ENCODE assay signal across 2 cellular contexts in genomic region chr14:62125793-62126192, GRCh38.
TF ChIP-seq lines count a peak whose summit lies in the region.

No MANE protein-coding gene starts in this region.

TF ChIP-seq in GM23338, 12 proteins besides CTCF, POLR2A, EP300 and RAD21 (continued from another document):
- TF ChIP-seq, protein P1, sequence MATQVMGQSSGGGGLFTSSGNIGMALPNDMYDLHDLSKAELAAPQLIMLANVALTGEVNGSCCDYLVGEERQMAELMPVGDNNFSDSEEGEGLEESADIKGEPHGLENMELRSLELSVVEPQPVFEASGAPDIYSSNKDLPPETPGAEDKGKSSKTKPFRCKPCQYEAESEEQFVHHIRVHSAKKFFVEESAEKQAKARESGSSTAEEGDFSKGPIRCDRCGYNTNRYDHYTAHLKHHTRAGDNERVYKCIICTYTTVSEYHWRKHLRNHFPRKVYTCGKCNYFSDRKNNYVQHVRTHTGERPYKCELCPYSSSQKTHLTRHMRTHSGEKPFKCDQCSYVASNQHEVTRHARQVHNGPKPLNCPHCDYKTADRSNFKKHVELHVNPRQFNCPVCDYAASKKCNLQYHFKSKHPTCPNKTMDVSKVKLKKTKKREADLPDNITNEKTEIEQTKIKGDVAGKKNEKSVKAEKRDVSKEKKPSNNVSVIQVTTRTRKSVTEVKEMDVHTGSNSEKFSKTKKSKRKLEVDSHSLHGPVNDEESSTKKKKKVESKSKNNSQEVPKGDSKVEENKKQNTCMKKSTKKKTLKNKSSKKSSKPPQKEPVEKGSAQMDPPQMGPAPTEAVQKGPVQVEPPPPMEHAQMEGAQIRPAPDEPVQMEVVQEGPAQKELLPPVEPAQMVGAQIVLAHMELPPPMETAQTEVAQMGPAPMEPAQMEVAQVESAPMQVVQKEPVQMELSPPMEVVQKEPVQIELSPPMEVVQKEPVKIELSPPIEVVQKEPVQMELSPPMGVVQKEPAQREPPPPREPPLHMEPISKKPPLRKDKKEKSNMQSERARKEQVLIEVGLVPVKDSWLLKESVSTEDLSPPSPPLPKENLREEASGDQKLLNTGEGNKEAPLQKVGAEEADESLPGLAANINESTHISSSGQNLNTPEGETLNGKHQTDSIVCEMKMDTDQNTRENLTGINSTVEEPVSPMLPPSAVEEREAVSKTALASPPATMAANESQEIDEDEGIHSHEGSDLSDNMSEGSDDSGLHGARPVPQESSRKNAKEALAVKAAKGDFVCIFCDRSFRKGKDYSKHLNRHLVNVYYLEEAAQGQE (IDR thresholded peaks at IDR 0.05; ENCODE audit: unreplicated experiment), result no peak
- TF ChIP-seq CREB1 (CRISPR knock-in tag; IDR thresholded peaks at IDR 0.05; ENCODE audit: low read depth) (no peak), ZNF331 (CRISPR knock-in tag; IDR thresholded peaks at IDR 0.05; ENCODE audit: low read depth) (no peak), ZNF462 (CRISPR knock-in tag; IDR thresholded peaks at IDR 0.05) (no peak), NANOG (IDR thresholded peaks at IDR 0.05; ENCODE audit: borderline replicate concordance) (no peak)

TF ChIP-seq in WTC11, 78 proteins besides CTCF, POLR2A, EP300 and RAD21 (continued from another document):
- TF ChIP-seq, protein P2, sequence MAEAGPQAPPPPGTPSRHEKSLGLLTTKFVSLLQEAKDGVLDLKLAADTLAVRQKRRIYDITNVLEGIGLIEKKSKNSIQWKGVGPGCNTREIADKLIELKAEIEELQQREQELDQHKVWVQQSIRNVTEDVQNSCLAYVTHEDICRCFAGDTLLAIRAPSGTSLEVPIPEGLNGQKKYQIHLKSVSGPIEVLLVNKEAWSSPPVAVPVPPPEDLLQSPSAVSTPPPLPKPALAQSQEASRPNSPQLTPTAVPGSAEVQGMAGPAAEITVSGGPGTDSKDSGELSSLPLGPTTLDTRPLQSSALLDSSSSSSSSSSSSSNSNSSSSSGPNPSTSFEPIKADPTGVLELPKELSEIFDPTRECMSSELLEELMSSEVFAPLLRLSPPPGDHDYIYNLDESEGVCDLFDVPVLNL (CRISPR knock-in tag; IDR thresholded peaks at IDR 0.05; ENCODE audit: borderline replicate concordance, low read depth), result no peak
